In genomic region chr2:38496927-38497669, GRCh38 we compare ENCODE assay signal across 26 cellular contexts.
DNase-seq lines count a peak whose midpoint lies in the region; ATAC-seq and TF ChIP-seq lines count a peak whose summit lies in the region.
"Had no signal": no experiment of that assay in that cellular context is flagged by ENCODE, and none has a peak within 500 bp of the region (broad histone marks: within the 10 kb centered on the region; RNA-seq: fewer than 3 reads in every experiment).

No MANE protein-coding gene starts in this region.

- no peak for TF ChIP-seq CTCF in esophagus muscularis mucosa (IDR thresholded peaks at IDR 0.05)

- H3K4me3 ChIP-seq in esophagus muscularis mucosa: no peak overlapping the region
- H3K4me3 ChIP-seq in subcutaneous abdominal adipose tissue (ENCODE audit: low read depth in 1 of 5, low read length in 5 of 5): no peak overlapping the region
- H3K4me3 ChIP-seq: ascending aorta, pancreas, SJCRH30 had no signal

- H3K9ac ChIP-seq in subcutaneous abdominal adipose tissue (ENCODE audit: low read length in 5 of 5): no peak overlapping the region

- intact Hi-C loops in esophagus muscularis mucosa (cut with DNase I): no loop called here
- intact Hi-C loops in left colon (cut with DNase I, micrococcal nuclease): no loop called here

- H3K9me3 ChIP-seq in esophagus muscularis mucosa (peaks cover 0 to 7% (median 3%) of the 10 kb centered on the region in 4 donors), subcutaneous abdominal adipose tissue (ENCODE audit: control insufficient read depth in 5 of 5, low read length in 5 of 5) (peaks cover 0 to 6% (median 4%) of the 10 kb centered on the region in 5 donors)
- H3K9me3 ChIP-seq: pancreas had no signal

- H3K27me3 ChIP-seq in esophagus muscularis mucosa: no peaks in the 10 kb centered on the region
- no peaks in the 10 kb centered on the region for H3K27me3 ChIP-seq in subcutaneous abdominal adipose tissue (ENCODE audit: control insufficient read depth in 5 of 5, insufficient read depth in 4 of 5, low read length in 5 of 5)
- H3K27me3 ChIP-seq: ascending aorta, pancreas, SJCRH30 had no signal

- TF ChIP-seq EP300 in esophagus muscularis mucosa (IDR thresholded peaks at IDR 0.05): no peak

- ATAC-seq in left colon (peak; percentile 46), HG03571 (IDR thresholded peaks at IDR 0.05; ENCODE audit: unreplicated experiment) (no peak)
- ATAC-seq: esophagus mucosa; HCT116; natural killer cell treated with Interleukin-12 subunit alpha and Interleukin-12 subunit beta and Interleukin-15 and Interleukin-18, amount 100 ng/mL, for 72 hours; T-helper 17 cell had no signal

- TF ChIP-seq POLR2A in esophagus muscularis mucosa (IDR thresholded peaks at IDR 0.05; ENCODE audit: low read depth): no peak

- peaks cover 19 to 56% (median 53%) of the 10 kb centered on the region in 4 donors for H3K4me1 ChIP-seq in esophagus muscularis mucosa
- H3K4me1 ChIP-seq in subcutaneous abdominal adipose tissue (ENCODE audit: control insufficient read depth in 5 of 5, insufficient read depth in 5 of 5, low read length in 5 of 5): peaks cover 4 to 48% (median 35%) of the 10 kb centered on the region in 5 donors
- H3K4me1 ChIP-seq: pancreas had no signal

- DNase-seq in NCI-H146 (lab: John Stamatoyannopoulos, UW): peak; percentile 26
- no peak for DNase-seq in NCI-H146 treated with DMSO at 0.1 percent for 48 hours (lab: John Stamatoyannopoulos, UW; ENCODE audit: unreplicated experiment)
- no peak for DNase-seq in esophagus muscularis mucosa (ENCODE audit: extremely low spot score)
- no peak for DNase-seq in left colon
- no peak for DNase-seq in Kasumi-1 (lab: John Stamatoyannopoulos, UW)
- no peak for DNase-seq in NCI-H2107 treated with DMSO at 0.1 percent for 48 hours (lab: John Stamatoyannopoulos, UW; ENCODE audit: unreplicated experiment)
- DNase-seq: activated CD4-positive, alpha-beta memory T cell treated with anti-CD3 and anti-CD28 coated beads for 36 hours; activated naive CD4-positive, alpha-beta T cell treated with Interleukin-2 at 50 U/mL for 16 hours; activated T-cell treated with anti-CD3 and anti-CD28 coated beads, Interleukin-2, amount 50 U/mL, for 24 hours; DMS 273 treated with DMSO at 0.1 percent for 48 hours; effector CD4-positive, alpha-beta T cell; mesenchymal stem cell; NCI-H2029 treated with DMSO at 0.1 percent for 48 hours; pancreas; PC-3; SJCRH30; small intestine; stimulated activated CD4-positive, alpha-beta T cell treated with anti-CD3 and anti-CD28 coated beads, Interleukin-2, amount 100 ng/mL, for 48 hours; T-helper 17 cell had no signal

- H3K27ac ChIP-seq in esophagus muscularis mucosa (replicated peaks in 1 of 4) (peak overlapping the region in 3 of 4 donors; percentile 31 to 76 (median 57)), subcutaneous abdominal adipose tissue (ENCODE audit: low read depth, low read length) (peak overlapping the region; percentile 1)
- H3K27ac ChIP-seq: ascending aorta, HL-60, pancreas, SJCRH30 had no signal

- H3K36me3 ChIP-seq in esophagus muscularis mucosa: no peaks in the 10 kb centered on the region
- H3K36me3 ChIP-seq in subcutaneous abdominal adipose tissue (ENCODE audit: control insufficient read depth in 5 of 5, insufficient read depth in 5 of 5, low read length in 5 of 5): peaks cover 0 to 10% (median 2%) of the 10 kb centered on the region in 5 donors
- H3K36me3 ChIP-seq: ascending aorta, pancreas, SJCRH30 had no signal

- 73% methylated on average over 7 of the region's 8 CpGs for WGBS in esophagus muscularis mucosa
